31 cellular contexts compared by ENCODE assay signal in genomic region chrX:40805404-40805803, GRCh38.
"Had no signal": no experiment of that assay in that cellular context is flagged by ENCODE, and none has a peak within 500 bp of the region (broad histone marks: within the 10 kb centered on the region; RNA-seq: fewer than 3 reads in every experiment).

No MANE protein-coding gene starts in this region.

- H3K27ac Mint-ChIP-seq: immature natural killer cell; mesothelial cell of epicardium; natural killer cell; nephron progenitor cell; neural progenitor cell; progenitor cell of endocrine pancreas; stimulated activated memory B cell treated with anti-CD40 and anti-IgM and Interleukin-4, amounts not matched to agents 10 μg/mL and 1 μg/mL and 100 μg/mL, for 72 hours; stimulated activated naive CD8-positive, alpha-beta T cell treated with anti-CD3 and anti-CD28 coated beads, Interleukin-15, amount 100 ng/mL, for 72 hours; type B pancreatic cell had no signal

- H3K4me3 Mint-ChIP-seq: immature natural killer cell; mesothelial cell of epicardium; naive B cell; natural killer cell; nephron progenitor cell; neural progenitor cell; stimulated activated memory B cell treated with anti-CD40 and anti-IgM and Interleukin-4, amounts not matched to agents 10 μg/mL and 1 μg/mL and 100 μg/mL, for 72 hours; stimulated activated naive CD8-positive, alpha-beta T cell treated with anti-CD3 and anti-CD28 coated beads, Interleukin-15, amount 100 ng/mL, for 72 hours; type B pancreatic cell had no signal

- H3K36me3 ChIP-seq: left lung, neural progenitor cell, neutrophil, ovary, right atrium auricular region, right lobe of liver, tibial nerve, uterus had no signal

- H3K4me1 Mint-ChIP-seq: immature natural killer cell; mesothelial cell of epicardium; naive B cell; natural killer cell; nephron progenitor cell; neural progenitor cell; stimulated activated memory B cell treated with anti-CD40 and anti-IgM and Interleukin-4, amounts not matched to agents 10 μg/mL and 1 μg/mL and 100 μg/mL, for 72 hours had no signal

- H3K4me1 ChIP-seq: left lung, neural progenitor cell, right atrium auricular region, right lobe of liver, tibial nerve, uterus had no signal

- DNase-seq: hypothalamus; immature natural killer cell; kidney; left colon; left lung; mesendoderm; naive B cell; natural killer cell; nephron progenitor cell; occipital lobe; ovary; right lobe of liver; stimulated activated CD4-positive, alpha-beta T cell treated with anti-CD3 and anti-CD28 coated beads, Interleukin-1b, Interleukin-23, amount 100 ng/mL, for 48 hours; stimulated activated CD4-positive, alpha-beta T cell treated with anti-CD3 and anti-CD28 coated beads, Interleukin-2, amount 100 ng/mL, for 48 hours; stimulated activated CD4-positive, alpha-beta T cell treated with anti-CD3 and anti-CD28 coated beads, Interleukin-4, amount 100 ng/mL, for 4 hours; stimulated activated CD8-positive, alpha-beta memory T cell treated with anti-CD3 and anti-CD28 coated beads, Interleukin-4, amount 100 ng/mL, for 48 hours; stimulated activated naive CD4-positive, alpha-beta T cell treated with Interleukin-2 at 50 U/mL for 16 hours; stimulated activated naive CD8-positive, alpha-beta T cell treated with anti-CD3 and anti-CD28 coated beads, Interleukin-15, amount 100 ng/mL, for 72 hours; substantia nigra; uterus had no signal

- H3K27ac ChIP-seq: left lung, neural progenitor cell, neutrophil, ovary, right atrium auricular region, right lobe of liver, tibial nerve, uterus had no signal

- H3K4me2 ChIP-seq: neural progenitor cell, smooth muscle cell had no signal

- H3K9me3 ChIP-seq: left lung, neutrophil, ovary, right atrium auricular region, right lobe of liver, tibial nerve, uterus had no signal

- ATAC-seq: left colon; left lung; natural killer cell; stimulated activated memory B cell treated with anti-CD40 and anti-IgM and Interleukin-4, amounts not matched to agents 10 μg/mL and 1 μg/mL and 100 μg/mL, for 72 hours; stimulated activated naive CD8-positive, alpha-beta T cell treated with anti-CD3 and anti-CD28 coated beads, Interleukin-15, amount 100 ng/mL, for 72 hours had no signal

- H3K27me3 ChIP-seq: left lung, neural progenitor cell, neutrophil, ovary, right atrium auricular region, right lobe of liver, tibial nerve, uterus had no signal

- H2AFZ ChIP-seq: neural progenitor cell had no signal

- H3K27me3 Mint-ChIP-seq: progenitor cell of endocrine pancreas; stimulated activated memory B cell treated with anti-CD40 and anti-IgM and Interleukin-4, amounts not matched to agents 10 μg/mL and 1 μg/mL and 100 μg/mL, for 72 hours; stimulated activated naive CD8-positive, alpha-beta T cell treated with anti-CD3 and anti-CD28 coated beads, Interleukin-15, amount 100 ng/mL, for 72 hours; type B pancreatic cell had no signal

- FAIRE-seq: islet of Langerhans, kidney had no signal

- H3K36me3 Mint-ChIP-seq: immature natural killer cell; mesothelial cell of epicardium; naive B cell; natural killer cell; neural progenitor cell; stimulated activated memory B cell treated with anti-CD40 and anti-IgM and Interleukin-4, amounts not matched to agents 10 μg/mL and 1 μg/mL and 100 μg/mL, for 72 hours; type B pancreatic cell had no signal

- H3K9me3 Mint-ChIP-seq: immature natural killer cell; naive B cell; natural killer cell; stimulated activated memory B cell treated with anti-CD40 and anti-IgM and Interleukin-4, amounts not matched to agents 10 μg/mL and 1 μg/mL and 100 μg/mL, for 72 hours; stimulated activated naive CD8-positive, alpha-beta T cell treated with anti-CD3 and anti-CD28 coated beads, Interleukin-15, amount 100 ng/mL, for 72 hours had no signal

- H3K9ac ChIP-seq: neural progenitor cell had no signal

- H3K4me3 ChIP-seq: left lung, lung, neural progenitor cell, ovary, right atrium auricular region, right lobe of liver, smooth muscle cell, tibial nerve, uterus had no signal
